Comparison of ENCODE assay signal across 8 cellular contexts in the genomic region with DNA sequence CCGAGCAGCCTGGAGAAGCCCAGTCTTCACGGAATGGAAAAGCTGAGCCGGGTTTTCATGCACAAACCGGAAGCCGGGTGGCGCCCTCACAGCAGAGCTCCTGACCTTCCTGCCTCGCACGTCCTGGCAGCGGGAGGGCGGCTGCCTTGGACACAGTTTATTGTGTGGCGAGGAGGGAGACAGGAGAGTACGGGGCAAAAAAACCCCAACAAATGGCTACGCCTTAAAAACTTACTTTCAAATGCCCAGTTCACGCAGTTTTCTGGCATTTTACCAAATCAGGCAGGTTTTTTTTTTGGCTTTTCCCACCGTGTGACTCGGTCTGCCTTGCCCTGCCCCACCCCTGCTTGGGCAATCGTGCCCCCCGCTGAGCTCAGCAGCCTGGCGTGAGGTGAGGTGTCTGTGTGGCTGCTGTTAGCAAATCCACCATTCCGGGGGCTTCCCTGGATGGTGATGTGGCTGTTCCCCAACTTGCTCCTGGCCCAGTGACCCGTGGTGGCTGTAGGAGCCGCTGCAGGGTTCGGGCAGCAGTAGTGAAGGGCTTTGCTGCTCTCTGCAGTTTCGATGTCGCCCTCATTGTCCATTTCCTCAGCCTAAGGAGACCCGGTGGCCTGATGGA.
A peak's percentile ranks its signal among the peaks of the same experiment; 100 is the strongest.
DNase-seq lines count a peak whose midpoint lies in the region; TF ChIP-seq lines count a peak whose summit lies in the region.
"Not testable (repeated sequence)": the region's sequence is repeated elsewhere in the genome, so short reads cannot be mapped to it uniquely, and the experiment has no call there.

No MANE protein-coding gene starts in this region.

- H3K4me1 ChIP-seq in HUES64 (ENCODE audit: insufficient read depth, low read length): peaks cover 38% of the 10 kb centered on the region
- peaks cover 6 to 26% (median 13%) of the 10 kb centered on the region in 3 donors for H3K4me1 ChIP-seq in esophagus squamous epithelium
- not testable (repeated sequence) for H3K4me1 ChIP-seq in testis

- peak; percentile 17 for DNase-seq in CD1c-positive myeloid dendritic cell (ENCODE audit: extremely low spot score)
- DNase-seq in NOMO-1 treated with dmso at 0.1 percent for 144 hours (lab: John Stamatoyannopoulos, UW; ENCODE audit: unreplicated experiment): peak; percentile 1
- peak; percentile 38 for DNase-seq in astrocyte of the hippocampus (ENCODE audit: low read depth, low spot score)
- DNase-seq in esophagus squamous epithelium (lab: John Stamatoyannopoulos, UW); kidney epithelial cell (ENCODE audit: low read depth): not testable (repeated sequence)
- DNase-seq in neural crest cell (ENCODE audit: low read depth, low spot score): peak; percentile 32
- peak; percentile 53 for DNase-seq in testis

- intact Hi-C loops in esophagus squamous epithelium (cut with DNase I); testis (cut with DNase I; ENCODE audit: low total_unique reads): not testable (repeated sequence)

- not testable (repeated sequence) for H3K36me3 Mint-ChIP-seq in neural crest cell (ENCODE audit: low read depth)

- not testable (repeated sequence) for H3K27ac ChIP-seq in HUES64 (ENCODE audit: low read depth, low read length); testis
- peak overlapping the region; percentile 24 to 66 (median 44) for H3K27ac ChIP-seq in esophagus squamous epithelium

- TF ChIP-seq POLR2A in esophagus squamous epithelium (IDR thresholded peaks at IDR 0.05); testis (IDR thresholded peaks at IDR 0.05): not testable (repeated sequence)

- WGBS in HUES64: 32% methylated on average over 26 of the region's 26 CpGs
- WGBS in esophagus squamous epithelium, 2 donors: 28% methylated on average over 18 to 26 of the region's 26 CpGs
- WGBS in testis, 2 donors: 25 to 50% methylated on average over 24 to 26 of the region's 26 CpGs

- not testable (repeated sequence) for H3K27me3 Mint-ChIP-seq in neural crest cell (ENCODE audit: low read depth)

- peak overlapping the region; percentile 98 for H3K27ac Mint-ChIP-seq in neural crest cell (ENCODE audit: unreplicated experiment)

- not testable (repeated sequence) for H3K9me3 Mint-ChIP-seq in neural crest cell

- H3K4me3 ChIP-seq in HUES64 (ENCODE audit: low read length); kidney epithelial cell (ENCODE audit: low read depth, low read length): not testable (repeated sequence)
- H3K4me3 ChIP-seq in esophagus squamous epithelium: peak overlapping the region in 2 of 4 donors; percentile 27 to 43
- H3K4me3 ChIP-seq in testis: peak overlapping the region in 1 of 2 donors; percentile 10

- peak in 5 of 6 experiments; percentile 37 to 54 (median 48) for TF ChIP-seq CTCF in esophagus squamous epithelium (IDR thresholded peaks at IDR 0.05)
- peak; percentile 21 for TF ChIP-seq CTCF in kidney epithelial cell (IDR thresholded peaks at IDR 0.05; ENCODE audit: insufficient read depth, low read length, poor library complexity, severe bottlenecking)
- TF ChIP-seq CTCF in neural crest cell (conservative IDR thresholded peaks at IDR 0.05): peak; percentile 16
- peak in 1 of 3 experiments; percentile 33 for TF ChIP-seq CTCF in testis (IDR thresholded peaks at IDR 0.05)

- peak overlapping the region; percentile 73 for H3K4me3 Mint-ChIP-seq in neural crest cell

- H3K4me1 Mint-ChIP-seq in neural crest cell: peaks cover 78% of the 10 kb centered on the region

- H3K9me3 ChIP-seq in HUES64 (ENCODE audit: insufficient read depth, low read depth, low read length); esophagus squamous epithelium; testis: not testable (repeated sequence)

- H3K27me3 ChIP-seq in HUES64 (ENCODE audit: insufficient read depth, low read length); esophagus squamous epithelium; kidney epithelial cell (ENCODE audit: control insufficient read depth, insufficient read depth, low read length); testis: not testable (repeated sequence)

- peak overlapping the region; percentile 25; the same call in 1 of the 2 replicates for H3K9ac ChIP-seq in HUES64 (ENCODE audit: low read depth, low read length)

- H3K36me3 ChIP-seq in HUES64 (ENCODE audit: insufficient read depth, low read length); esophagus squamous epithelium; kidney epithelial cell (ENCODE audit: control insufficient read depth, insufficient read depth, low read length); testis (ENCODE audit: low read depth, missing control alignments): not testable (repeated sequence)
